In the genomic region with DNA sequence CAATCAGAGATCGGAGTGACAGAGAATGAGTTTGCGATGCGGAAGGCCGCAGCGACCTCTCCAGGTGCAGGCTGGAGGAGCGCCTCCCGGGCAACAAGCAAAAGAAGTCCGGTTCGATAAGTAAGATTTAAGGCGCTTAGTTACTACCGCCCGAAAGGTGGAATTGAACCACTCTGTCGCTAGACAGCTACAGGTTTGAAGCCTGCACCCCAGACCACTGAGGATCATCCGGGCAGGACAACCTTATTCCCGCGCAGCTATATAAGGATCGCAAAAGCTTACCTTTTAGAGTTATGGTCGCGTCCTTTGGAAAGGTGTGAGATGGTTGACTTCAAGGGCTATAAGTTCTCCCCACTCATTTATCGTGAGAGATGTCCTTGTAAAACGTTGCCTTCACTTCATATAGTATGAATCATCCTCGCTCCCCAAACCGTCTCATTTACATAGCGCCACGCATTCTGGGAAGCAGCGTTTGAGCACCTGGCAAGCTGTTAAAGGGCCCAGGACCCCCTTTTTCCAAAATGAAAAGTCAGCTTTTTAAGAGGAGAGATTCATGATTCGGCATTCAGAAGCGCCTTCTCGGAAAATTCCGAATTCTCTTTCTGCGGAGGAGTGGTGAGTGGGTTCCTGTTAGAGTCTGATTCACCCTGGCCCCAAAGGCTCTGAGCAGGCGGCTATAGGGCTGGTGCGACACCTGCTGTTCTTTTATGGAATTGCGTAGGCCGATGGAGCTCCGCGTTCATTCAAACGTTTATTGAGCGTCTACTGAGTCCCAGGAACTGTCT, we compare ENCODE assay signal across 8 cellular contexts. TPM values are rescaled to one million over a fixed set of nuclear protein-coding genes. Genes with fewer than 3 reads are reported as not detected.
A peak's percentile ranks its signal among the peaks of the same experiment; 100 is the strongest.
DNase-seq lines count a peak whose midpoint lies in the region; TF ChIP-seq lines count a peak whose summit lies in the region.

No MANE protein-coding gene starts in this region.

- in situ Hi-C loops in G401 (cut with HindIII; ENCODE audit: low sequenced_read_pairs) = no loop called here

- peak overlapping the region; percentile 86 for H3K4me2 ChIP-seq in Loucy (ENCODE audit: low read depth, low read length, poor library complexity, severe bottlenecking)

- peak; percentile 96 for DNase-seq in G401 (ENCODE audit: low spot score)
- peak; percentile 93 for DNase-seq in H4 (ENCODE audit: low spot score)
- DNase-seq in SHP77 (lab: John Stamatoyannopoulos, UW) = peak; percentile 87
- DNase-seq in activated gamma-delta T cell treated with anti-CD3 and anti-CD28 coated beads, Interleukin-2, amount 50 U/mL, for 16 hours (ENCODE audit: low read depth) = peak; percentile 82
- DNase-seq in foreskin melanocyte = peak; percentile 80
- DNase-seq in non-pigmented ciliary epithelial cell (ENCODE audit: low read depth) = peak; percentile 76
- peak; percentile 90 to 92 for DNase-seq in suprapubic skin (ENCODE audit: low spot score in 2 of 2)

- TF ChIP-seq POLR2A in suprapubic skin (IDR thresholded peaks at IDR 0.05) = no peak

- no peaks in the 10 kb centered on the region for H3K9me2 ChIP-seq in Loucy (replicated peaks; ENCODE audit: low read depth, low read length)

- H3K36me3 ChIP-seq in Loucy (ENCODE audit: insufficient read depth, low read length) = no peaks in the 10 kb centered on the region
- peaks cover 4% of the 10 kb centered on the region for H3K36me3 ChIP-seq in suprapubic skin

- no peaks in the 10 kb centered on the region for H3K9me3 ChIP-seq in Loucy (ENCODE audit: insufficient read depth, low read depth, low read length)
- H3K9me3 ChIP-seq in suprapubic skin = no peaks in the 10 kb centered on the region

- H4K20me1 ChIP-seq in Loucy (ENCODE audit: insufficient read depth, low read length, poor library complexity, severe bottlenecking) = no peaks in the 10 kb centered on the region

- no peaks in the 10 kb centered on the region for H3K79me2 ChIP-seq in Loucy (ENCODE audit: insufficient read depth, low read length)

- H3K9ac ChIP-seq in Loucy (ENCODE audit: low read depth, low read length, poor library complexity, severe bottlenecking) = peak overlapping the region; percentile 61

- H3K27me3 ChIP-seq in Loucy (ENCODE audit: insufficient read depth, low read length, poor library complexity, severe bottlenecking) (no peaks in the 10 kb centered on the region), suprapubic skin (no peaks in the 10 kb centered on the region)

- no peak for TF ChIP-seq EP300 in suprapubic skin (IDR thresholded peaks at IDR 0.05)

- H3F3A ChIP-seq in Loucy (ENCODE audit: low read depth) = no peaks in the 10 kb centered on the region

- peak overlapping the region; percentile 75 for H3K4me3 ChIP-seq in Loucy (ENCODE audit: low read length, poor library complexity, severe bottlenecking)
- peak overlapping the region; percentile 60 for H3K4me3 ChIP-seq in suprapubic skin

- TF ChIP-seq CTCF in Loucy (conservative IDR thresholded peaks at IDR 0.05; ENCODE audit: low read length) = peak; percentile 98
- peak; percentile 92 to 99 for TF ChIP-seq CTCF in suprapubic skin (IDR thresholded peaks at IDR 0.05)

- peak overlapping the region; percentile 99 for H3K27ac ChIP-seq in suprapubic skin

- peaks cover 6% of the 10 kb centered on the region for H3K4me1 ChIP-seq in Loucy (ENCODE audit: insufficient read depth, low read length, poor library complexity, severe bottlenecking)
- peaks cover 20% of the 10 kb centered on the region for H3K4me1 ChIP-seq in suprapubic skin

- peak overlapping the region; percentile 83 for H2AFZ ChIP-seq in Loucy (ENCODE audit: low read length)

- under 1% methylated on average over 35 of the region's 39 CpGs for WGBS in suprapubic skin

RNA-seq across cellular contexts. Expression of a gene that starts 10.8 kb away (rescaled TPM):
- total RNA-seq in G401 (2014; rRNA removed; shearing (Covaris generic)) = 0.31 and 1.5 TPM in 2 replicates
- 1.2 TPM in 1 of 2 replicates, not detected in the other for total RNA-seq in H4 (2014; rRNA removed; shearing (Covaris generic))
- 100 to 1,000 TPM; 326 to 676 (median 518) TPM for total RNA-seq in suprapubic skin

RNA-seq across cellular contexts. Expression of a gene that starts 18.2 kb away (rescaled TPM):
- total RNA-seq in G401 (2014; rRNA removed; shearing (Covaris generic)) = 17.0 and 22.0 TPM in 2 replicates
- 3.5 and 6.1 TPM in 2 replicates for total RNA-seq in H4 (2014; rRNA removed; shearing (Covaris generic))
- total RNA-seq in suprapubic skin = 10 to 100 TPM in 2 of 4 donors, 1 to 10 TPM in 2; 5.4 to 12.2 (median 10.7) TPM

RNA-seq across cellular contexts. Expression of a gene that starts 19.6 kb away (rescaled TPM):
- total RNA-seq in G401 (2014; rRNA removed; shearing (Covaris generic)) = 3.3 and 4.2 TPM in 2 replicates
- total RNA-seq in H4 (2014; rRNA removed; shearing (Covaris generic)) = 0.21 and 1.1 TPM in 2 replicates
- total RNA-seq in suprapubic skin = 1 to 10 TPM; 2.9 to 6.3 (median 5.6) TPM

RNA-seq across cellular contexts. Expression of a gene that starts 28.6 kb away (rescaled TPM):
- total RNA-seq in G401 (2014; rRNA removed; shearing (Covaris generic)) = 106 and 122 TPM in 2 replicates
- 29.1 and 43.5 TPM in 2 replicates for total RNA-seq in H4 (2014; rRNA removed; shearing (Covaris generic))
- 10 to 100 TPM; 34.8 to 51.3 (median 43.6) TPM for total RNA-seq in suprapubic skin

RNA-seq across cellular contexts. Expression of a gene that starts 54.9 kb away (rescaled TPM):
- 115 and 130 TPM in 2 replicates for total RNA-seq in G401 (2014; rRNA removed; shearing (Covaris generic))
- 49.3 and 84.0 TPM in 2 replicates for total RNA-seq in H4 (2014; rRNA removed; shearing (Covaris generic))
- 100 to 1,000 TPM; 102 to 120 (median 106) TPM for total RNA-seq in suprapubic skin

Comparison
In these comparisons a context has a peak if more than half of its experiments do, and no peak if none do; other contexts are left out.
1. Peak in every context shown above with its lines: DNase-seq, H3K4me3 ChIP-seq and H3K27ac ChIP-seq.
2. RNA of a gene that starts 10.8 kb away (total RNA-seq): 326 to 676 TPM in suprapubic skin; 1.2 TPM in H4 and 0.31 to 1.5 TPM in G401; every median in the first group is over 100 times any median in the second.